2 cellular contexts compared by ENCODE assay signal in genomic region chr3:117122609-117123008, GRCh38.
TF ChIP-seq lines count a peak whose summit lies in the region.

No MANE protein-coding gene starts in this region.

TF ChIP-seq in A549, 52 proteins besides CTCF, POLR2A, EP300 and RAD21 (continued from another document):
- no peak for TF ChIP-seq CBX2 (IDR thresholded peaks at IDR 0.05; ENCODE audit: borderline replicate concordance, low read depth)

TF ChIP-seq in K562, 482 proteins besides CTCF, POLR2A, EP300 and RAD21 (continued from another document):
- TF ChIP-seq RREB1 (CRISPR knock-in tag; IDR thresholded peaks at IDR 0.05) (no peak), CAMTA2 (CRISPR knock-in tag; conservative IDR thresholded peaks at IDR 0.05) (no peak), ZNF316 (IDR thresholded peaks at IDR 0.05) (peak; percentile 21; the same call in 1 of the 2 replicates)
TF ChIP-seq in K562: peak in this region for 1.
